1 cellular context compared by ENCODE assay signal in genomic region chr4:185390941-185391340, GRCh38.
TF ChIP-seq lines count a peak whose summit lies in the region.

No MANE protein-coding gene starts in this region.

TF ChIP-seq in IMR-90, 13 proteins besides CTCF, POLR2A, EP300 and RAD21:
- TF ChIP-seq ELK1 (IDR thresholded peaks at IDR 0.05; ENCODE audit: borderline replicate concordance, low read depth, low read length) (no peak), USF2 (IDR thresholded peaks at IDR 0.05; ENCODE audit: low read depth, low read length) (no peak), MXI1 (IDR thresholded peaks at IDR 0.05; ENCODE audit: borderline replicate concordance, low read depth, low read length) (no peak), CEBPB (IDR thresholded peaks at IDR 0.05; ENCODE audit: low read depth, low read length) (no peak), MAZ (IDR thresholded peaks at IDR 0.05; ENCODE audit: borderline replicate concordance, low read depth, low read length) (no peak), NFE2L2 (IDR thresholded peaks at IDR 0.05; ENCODE audit: low read depth, low read length) (no peak), CHD1 (IDR thresholded peaks at IDR 0.05; ENCODE audit: low read depth, low read length) (no peak), RFX5 (IDR thresholded peaks at IDR 0.05; ENCODE audit: low read depth, low read length) (no peak), MAFK (IDR thresholded peaks at IDR 0.05; ENCODE audit: low read depth, low read length) (no peak)
TF ChIP-seq in IMR-90: peak in this region for 0.
